ENCODE assay signal across 16 cellular contexts in genomic region chr22:36303874-36304273, GRCh38. TPM values are rescaled to one million over a fixed set of nuclear protein-coding genes. Genes with fewer than 3 reads are reported as not detected.
DNase-seq lines count a peak whose midpoint lies in the region; ATAC-seq, FAIRE-seq and TF ChIP-seq lines count a peak whose summit lies in the region.
"Had no signal": no experiment of that assay in that cellular context is flagged by ENCODE, and none has a peak within 500 bp of the region (broad histone marks: within the 10 kb centered on the region; RNA-seq: fewer than 3 reads in every experiment).

No MANE protein-coding gene starts in this region.

- H3K4me3 ChIP-seq in astrocyte (ENCODE audit: insufficient read depth, low read depth, low read length) (no peak overlapping the region), HepG2 (replicated peaks in 1 of 3; ENCODE audit: insufficient read depth in 1 of 3, low read depth in 2 of 3, low read length in 3 of 3) (no peak overlapping the region), stomach (no peak overlapping the region)
- H3K4me3 ChIP-seq: A549 had no signal

- H3K27me3 Mint-ChIP-seq in activated CD4-positive, alpha-beta T cell treated with anti-CD3 and anti-CD28 coated beads, Interleukin-2, amount 10 ng/mL, durations not matched to agents 7 days and 5 days, result no peaks in the 10 kb centered on the region
- no peaks in the 10 kb centered on the region for H3K27me3 Mint-ChIP-seq in astrocyte (ENCODE audit: low read depth, unreplicated experiment)

- H3K36me3 ChIP-seq in astrocyte (ENCODE audit: insufficient read depth, low read length) (peaks cover 84% of the 10 kb centered on the region), HepG2 (replicated peaks in 1 of 2; ENCODE audit: control insufficient read depth in 1 of 2, insufficient read depth in 2 of 2, low read length in 2 of 2) (peaks cover 56 to 85% of the 10 kb centered on the region in 2 experiments), stomach (peaks cover 97 to 100% (median 100%) of the 10 kb centered on the region in 4 donors)

- H3K27ac Mint-ChIP-seq in activated CD4-positive, alpha-beta T cell treated with anti-CD3 and anti-CD28 coated beads, Interleukin-2, amount 10 ng/mL, durations not matched to agents 7 days and 5 days, result peak overlapping the region; percentile 68
- peak overlapping the region; percentile 81 for H3K27ac Mint-ChIP-seq in astrocyte (ENCODE audit: unreplicated experiment)

- in situ Hi-C loops in HepG2 (cut with HindIII; ENCODE audit: extremely low pct_ligation_motif_present, low pct_unique_long_range_greater_than_20kb), result loop anchor here (5.0 kb wide), 1 partner anchor 163 kb away; no protein-coding TSS in a partner anchor

- POLR2A ChIA-PET in activated CD4-positive, alpha-beta T cell treated with anti-CD3 and anti-CD28 coated beads, Interleukin-2, amount 10 ng/mL, durations not matched to agents 7 days and 5 days (lab: Charles Lee), result no interaction called here
- POLR2A ChIA-PET in HepG2 (lab: Yijun Ruan, JAX), result interaction anchor here (0.6 kb wide), 1 partner anchor 178 kb away, joined by 3 read pairs; the partner anchor contains the start of gene TXN2

- H3K27me3 ChIP-seq in astrocyte (ENCODE audit: insufficient read depth, low read length) (no peaks in the 10 kb centered on the region), HepG2 (ENCODE audit: control insufficient read depth in 1 of 2, insufficient read depth in 2 of 2, low read length in 2 of 2) (no peaks in the 10 kb centered on the region), stomach (no peaks in the 10 kb centered on the region)

- no peak for TF ChIP-seq RAD21 in HepG2 (CRISPR knock-in tag; IDR thresholded peaks at IDR 0.05)

- peaks cover 69% of the 10 kb centered on the region for H3K36me3 Mint-ChIP-seq in activated CD4-positive, alpha-beta T cell treated with anti-CD3 and anti-CD28 coated beads, Interleukin-2, amount 10 ng/mL, durations not matched to agents 7 days and 5 days (ENCODE audit: low read depth)
- peaks cover 39% of the 10 kb centered on the region for H3K36me3 Mint-ChIP-seq in astrocyte (ENCODE audit: low read depth, unreplicated experiment)

- no peaks in the 10 kb centered on the region for H3K9me3 Mint-ChIP-seq in activated CD4-positive, alpha-beta T cell treated with anti-CD3 and anti-CD28 coated beads, Interleukin-2, amount 10 ng/mL, durations not matched to agents 7 days and 5 days
- H3K9me3 Mint-ChIP-seq in astrocyte (ENCODE audit: unreplicated experiment), result no peaks in the 10 kb centered on the region

- no peak for TF ChIP-seq CTCF in astrocyte (IDR thresholded peaks at IDR 0.05; ENCODE audit: insufficient read depth, low read depth, low read length)
- no peak for TF ChIP-seq CTCF in HepG2 (CRISPR knock-in tag; IDR thresholded peaks at IDR 0.05)
- no peak for TF ChIP-seq CTCF in stomach (IDR thresholded peaks at IDR 0.05)

- H3K27ac ChIP-seq in astrocyte (ENCODE audit: low read depth, low read length) (no peak overlapping the region), HepG2 (ENCODE audit: extremely low read length, insufficient read depth, low read length) (no peak overlapping the region), stomach (peak overlapping the region in 4 of 5 donors; percentile 35 to 77 (median 70))
- H3K27ac ChIP-seq: WERI-Rb-1 had no signal

- BruUV-seq in HepG2 (replicated peaks; lab: Mats Ljungman, UMichigan), result no TSS peak

- CTCF ChIA-PET in activated CD4-positive, alpha-beta T cell treated with anti-CD3 and anti-CD28 coated beads, Interleukin-2, amount 10 ng/mL, durations not matched to agents 7 days and 5 days (lab: Charles Lee), result interaction anchor here (4.5 kb wide), 1 partner anchor 16 kb away, joined by 35 read pairs; no protein-coding TSS in a partner anchor
- CTCF ChIA-PET in HepG2 (lab: Yijun Ruan, JAX; ENCODE audit: low intra/inter-chr PET ratio, low total read pairs), result no interaction called here

- peaks cover 94% of the 10 kb centered on the region for H3K79me2 ChIP-seq in astrocyte (ENCODE audit: insufficient read depth, low read length)
- no peaks in the 10 kb centered on the region for H3K79me2 ChIP-seq in HepG2 (ENCODE audit: insufficient read depth, low read length)

- ATAC-seq in HepG2, result no peak
- ATAC-seq in GM21423 (IDR thresholded peaks at IDR 0.05; ENCODE audit: unreplicated experiment), result no peak
- ATAC-seq: A549 had no signal

- H2AFZ ChIP-seq in astrocyte (ENCODE audit: low read depth, low read length) (no peak overlapping the region), HepG2 (ENCODE audit: low read length) (no peak overlapping the region)

- 96% methylated on average over 9 of the region's 13 CpGs for WGBS in HepG2 (ENCODE audit: low lambda C conversion rate)
- 28 to 60% (median 49%) methylated on average over 13 of the region's 13 CpGs for WGBS in stomach, 5 donors

- intact Hi-C loops in HepG2 (cut with micrococcal nuclease; ENCODE audit: unreplicated experiment), result no loop called here
- intact Hi-C loops in stomach (cut with DNase I; ENCODE audit: low total_unique reads), result loop anchor here (5.0 kb wide), 1 partner anchor 168 kb away; no protein-coding TSS in a partner anchor

- H3K9ac ChIP-seq in astrocyte (ENCODE audit: low read length) (no peak overlapping the region), HepG2 (ENCODE audit: insufficient read depth, low read depth, low read length) (no peak overlapping the region)
- H3K9ac ChIP-seq: SK-N-SH had no signal

- peaks cover 17% of the 10 kb centered on the region for H3K4me1 ChIP-seq in astrocyte (ENCODE audit: insufficient read depth, low read length)
- H3K4me1 ChIP-seq in HepG2 (ENCODE audit: insufficient read depth, low read length), result peaks cover 14% of the 10 kb centered on the region
- peaks cover 7 to 45% (median 24%) of the 10 kb centered on the region in 4 donors for H3K4me1 ChIP-seq in stomach

- no peak overlapping the region for H3K4me3 Mint-ChIP-seq in activated CD4-positive, alpha-beta T cell treated with anti-CD3 and anti-CD28 coated beads, Interleukin-2, amount 10 ng/mL, durations not matched to agents 7 days and 5 days
- H3K4me3 Mint-ChIP-seq in astrocyte (ENCODE audit: unreplicated experiment), result no peak overlapping the region

- H4K20me1 ChIP-seq in astrocyte (ENCODE audit: insufficient read depth, low read length), result peaks cover 98% of the 10 kb centered on the region
- H4K20me1 ChIP-seq in HepG2 (ENCODE audit: insufficient read depth, low read length), result no peaks in the 10 kb centered on the region

- no peak for DNase-seq in activated CD4-positive, alpha-beta T cell treated with anti-CD3 and anti-CD28 coated beads, Interleukin-2, amount 10 ng/mL, durations not matched to agents 7 days and 5 days
- no peak for DNase-seq in activated CD4-positive, alpha-beta T cell treated with anti-CD3 and anti-CD28 coated beads for 1 hour
- DNase-seq in astrocyte (ENCODE audit: low read depth) (no peak), HepG2 (ENCODE audit: low spot score) (no peak), stomach (peak; percentile 44), NCI-H1694 (lab: John Stamatoyannopoulos, UW) (no peak), SHP77 treated with DMSO at 0.1 percent for 48 hours (lab: John Stamatoyannopoulos, UW) (no peak)
- DNase-seq: NCI-H1092; NCI-H345; SK-N-SH; stimulated activated CD4-positive, alpha-beta T cell treated with anti-CD3 and anti-CD28 coated beads, Interleukin-2, amount 100 ng/mL, for 24 hours; WERI-Rb-1 had no signal

- no peak for TF ChIP-seq EP300 in HepG2 (IDR thresholded peaks at IDR 0.05; ENCODE audit: low read depth in 2 of 2, low read length in 2 of 2)
- no peak for TF ChIP-seq EP300 in HepG2 (CRISPR knock-in tag; IDR thresholded peaks at IDR 0.05; ENCODE audit: borderline replicate concordance)
- TF ChIP-seq EP300 in stomach (IDR thresholded peaks at IDR 0.05), result no peak

- H3K4me1 Mint-ChIP-seq in activated CD4-positive, alpha-beta T cell treated with anti-CD3 and anti-CD28 coated beads, Interleukin-2, amount 10 ng/mL, durations not matched to agents 7 days and 5 days, result peaks cover 17% of the 10 kb centered on the region
- peaks cover 30% of the 10 kb centered on the region for H3K4me1 Mint-ChIP-seq in astrocyte (ENCODE audit: low read depth, unreplicated experiment)

- H3K4me2 ChIP-seq in astrocyte (ENCODE audit: low read length), result no peak overlapping the region
- H3K4me2 ChIP-seq in HepG2 (ENCODE audit: low read depth, low read length), result no peak overlapping the region
- H3K4me2 ChIP-seq: A549, SK-N-SH had no signal

- FAIRE-seq in astrocyte (lab: Jason Lieb, UNC) (no peak), HepG2 (lab: Jason Lieb, UNC) (no peak)
- FAIRE-seq: A549, G401.6, GM19239 had no signal

- H3K9me3 ChIP-seq in astrocyte (ENCODE audit: insufficient read depth, low read depth, low read length) (no peaks in the 10 kb centered on the region), HepG2 (ENCODE audit: low read length) (no peaks in the 10 kb centered on the region), stomach (no peaks in the 10 kb centered on the region)
- H3K9me3 ChIP-seq: A549, SK-N-SH had no signal

- TF ChIP-seq POLR2A in HepG2 (IDR thresholded peaks at IDR 0.05; ENCODE audit: insufficient read depth in 1 of 2, low read depth in 2 of 2, low read length in 2 of 2), result no peak
- no peak for TF ChIP-seq POLR2A in stomach (IDR thresholded peaks at IDR 0.05)

RNA-seq across cellular contexts. Expression of gene APOL1, which starts 50.9 kb away (rescaled TPM):
- total RNA-seq in activated CD4-positive, alpha-beta T cell treated with anti-CD3 and anti-CD28 coated beads, Interleukin-2, amount 10 ng/mL, durations not matched to agents 7 days and 5 days, result 10 to 100 TPM; 50.9 to 60.0 TPM
- total RNA-seq in astrocyte (3.9 and 7.5 TPM in 2 replicates), HepG2 (2016; rRNA removed; fragmentation: Illumina TruSeq; extraction: Trizol) (11.2 and 20.3 TPM in 2 replicates), stomach (10 to 100 TPM in 4 of 5 donors, 1 to 10 TPM in 1; 5.2 to 87.5 (median 38.2) TPM)
- total RNA-seq in HepG2 (2016; cell fraction: cytosol; rRNA removed; fragmentation: Illumina TruSeq; extraction: Trizol; ENCODE audit: low read depth), result 2.3 and 2.8 TPM in 2 replicates
- 10.1 and 20.9 TPM in 2 replicates for total RNA-seq in HepG2 (2016; cell fraction: insoluble cytoplasmic fraction; rRNA removed; fragmentation: Illumina TruSeq; extraction: Trizol)
- 3.2 and 3.4 TPM in 2 replicates for total RNA-seq in HepG2 (2016; cell fraction: membrane; rRNA removed; fragmentation: Illumina TruSeq; extraction: Trizol)
- 19.4 and 20.3 TPM in 2 replicates for total RNA-seq in HepG2 (2016; cell fraction: nucleus; rRNA removed; fragmentation: Illumina TruSeq; extraction: Trizol)
- polyA plus RNA-seq in HepG2 (2011; rRNA removed) (75.0 and 124 TPM in 2 replicates), stomach (10 to 100 TPM in 2 of 3 donors, 1 to 10 TPM in 1; 7.3 to 58.1 (median 38.9) TPM)
- polyA plus RNA-seq in HepG2 (2011; cell fraction: cytosol; rRNA removed), result 57.2 and 84.6 TPM in 2 replicates
- polyA plus RNA-seq in HepG2 (2011; cell fraction: nucleus; rRNA removed), result 110 and 144 TPM in 2 replicates
- 126 and 159 TPM in 2 replicates for polyA plus RNA-seq in HepG2 (2012)
- 2.5 and 2.9 TPM in 2 replicates for polyA plus RNA-seq in HepG2 (2016; cell fraction: cytosol; fragmentation: Illumina TruSeq; extraction: Trizol; ENCODE audit: low read depth)
- 12.0 and 13.0 TPM in 2 replicates for polyA plus RNA-seq in HepG2 (2016; cell fraction: insoluble cytoplasmic fraction; fragmentation: Illumina TruSeq; extraction: Trizol; ENCODE audit: low read depth)
- 3.3 and 3.8 TPM in 2 replicates for polyA plus RNA-seq in HepG2 (2016; cell fraction: membrane; fragmentation: Illumina TruSeq; extraction: Trizol; ENCODE audit: low read depth)
- 37.3 and 42.3 TPM in 2 replicates for polyA plus RNA-seq in HepG2 (2016; cell fraction: nucleus; fragmentation: Illumina TruSeq; extraction: Trizol; ENCODE audit: insufficient read depth, low read depth)
- polyA minus RNA-seq in HepG2 (2011; rRNA and poly(A)+ RNA removed; ENCODE audit: low replicate concordance), result 2.0 and 61.9 TPM in 2 replicates
- 61.5 and 88.3 TPM in 2 replicates for polyA minus RNA-seq in HepG2 (2011; cell fraction: cytosol; rRNA and poly(A)+ RNA removed)
- 34.2 and 54.7 TPM in 2 replicates for polyA minus RNA-seq in HepG2 (2011; cell fraction: nucleus; rRNA and poly(A)+ RNA removed)

Comparison
In these comparisons a context has a peak if more than half of its experiments do, and no peak if none do; other contexts are left out.
1. H3K27ac ChIP-seq: peak in stomach (4 of 5); none in astrocyte (single experiment) and HepG2 (single experiment).